In genomic region chr2:216678813-216679657, GRCh38 we compare ENCODE assay signal across 18 cellular contexts. TPM values are rescaled to one million over a fixed set of nuclear protein-coding genes. Genes with fewer than 3 reads are reported as not detected.
DNase-seq lines count a peak whose midpoint lies in the region; ATAC-seq and TF ChIP-seq lines count a peak whose summit lies in the region.
"Had no signal": no experiment of that assay in that cellular context is flagged by ENCODE, and none has a peak within 500 bp of the region (broad histone marks: within the 10 kb centered on the region; RNA-seq: fewer than 3 reads in every experiment).

No MANE protein-coding gene starts in this region.

- H3K4me3 ChIP-seq in H7 (ENCODE audit: insufficient read depth, low read depth, low read length) (no peak overlapping the region), esophagus muscularis mucosa (no peak overlapping the region), muscle layer of duodenum (ENCODE audit: low read depth in 1 of 2, low read length in 2 of 2) (no peak overlapping the region), smooth muscle cell (no peak overlapping the region), colonic mucosa (no peak overlapping the region)
- H3K4me3 ChIP-seq: GM12878, testis had no signal

- ATAC-seq in GM21360 (IDR thresholded peaks at IDR 0.05; ENCODE audit: unreplicated experiment), result no peak
- ATAC-seq: GM12878 had no signal

- H3K4me1 ChIP-seq in esophagus muscularis mucosa (peaks cover 45 to 57% (median 53%) of the 10 kb centered on the region in 4 donors), muscle layer of duodenum (ENCODE audit: control insufficient read depth in 1 of 2, insufficient read depth in 2 of 2, low read length in 2 of 2) (peaks cover 14 to 48% of the 10 kb centered on the region in 2 donors), smooth muscle cell (ENCODE audit: low read depth) (no peaks in the 10 kb centered on the region), colonic mucosa (no peaks in the 10 kb centered on the region)

- H3K36me3 ChIP-seq in H7 (replicated peaks; ENCODE audit: control insufficient read depth, insufficient read depth, low read length) (no peaks in the 10 kb centered on the region), esophagus muscularis mucosa (peaks cover 16 to 62% (median 44%) of the 10 kb centered on the region in 4 donors), muscle layer of duodenum (ENCODE audit: control insufficient read depth in 1 of 2, insufficient read depth in 2 of 2, low read length in 2 of 2) (peaks cover 27 to 41% of the 10 kb centered on the region in 2 donors), smooth muscle cell (ENCODE audit: low read depth) (peaks cover 5% of the 10 kb centered on the region), colonic mucosa (no peaks in the 10 kb centered on the region)

- no peak for TF ChIP-seq POLR2A in esophagus muscularis mucosa (IDR thresholded peaks at IDR 0.05; ENCODE audit: low read depth)

- WGBS in esophagus muscularis mucosa, result 79% methylated on average over 21 of the region's 21 CpGs
- 93% methylated on average over 21 of the region's 21 CpGs for WGBS in smooth muscle cell (ENCODE audit: low lambda C conversion rate)

- TF ChIP-seq EP300 in esophagus muscularis mucosa (IDR thresholded peaks at IDR 0.05), result no peak

- no peak overlapping the region for H2AFZ ChIP-seq in smooth muscle cell (ENCODE audit: low read depth)

- H3K27me3 ChIP-seq in H7 (ENCODE audit: control insufficient read depth, insufficient read depth, low read length) (peaks cover 1% of the 10 kb centered on the region; the same call in 1 of the 2 replicates), esophagus muscularis mucosa (no peaks in the 10 kb centered on the region), muscle layer of duodenum (ENCODE audit: low read depth, low read length) (no peaks in the 10 kb centered on the region), smooth muscle cell (ENCODE audit: low read depth) (no peaks in the 10 kb centered on the region), colonic mucosa (no peaks in the 10 kb centered on the region)
- H3K27me3 ChIP-seq: testis had no signal

- H3F3A ChIP-seq in smooth muscle cell (ENCODE audit: low read depth), result peaks cover 49% of the 10 kb centered on the region

- peak overlapping the region; percentile 77 to 94 (median 88) for H3K27ac ChIP-seq in esophagus muscularis mucosa (replicated peaks in 1 of 4)
- peak overlapping the region; percentile 13 for H3K27ac ChIP-seq in muscle layer of duodenum (ENCODE audit: low read length)
- H3K27ac ChIP-seq in smooth muscle cell (ENCODE audit: low read depth), result peak overlapping the region; percentile 22
- no peak overlapping the region for H3K27ac ChIP-seq in colonic mucosa
- H3K27ac ChIP-seq: testis had no signal

- H3K79me2 ChIP-seq in smooth muscle cell (ENCODE audit: low read depth), result no peaks in the 10 kb centered on the region

- peaks cover 66% of the 10 kb centered on the region for H4K20me1 ChIP-seq in smooth muscle cell (ENCODE audit: low read depth)

- intact Hi-C loops in esophagus muscularis mucosa (cut with DNase I), result no loop called here
- intact Hi-C loops in colonic mucosa (cut with DNase I), result no loop called here

- no peak overlapping the region for H3K4me2 ChIP-seq in smooth muscle cell

- H3K9me3 ChIP-seq in esophagus muscularis mucosa (no peaks in the 10 kb centered on the region), muscle layer of duodenum (ENCODE audit: control insufficient read depth in 1 of 2, low read length in 2 of 2) (no peaks in the 10 kb centered on the region), smooth muscle cell (replicated peaks; ENCODE audit: low read depth) (no peaks in the 10 kb centered on the region), colonic mucosa (no peaks in the 10 kb centered on the region)
- H3K9me3 ChIP-seq: testis had no signal

- H3K9ac ChIP-seq in smooth muscle cell (ENCODE audit: low read depth) (no peak overlapping the region), colonic mucosa (ENCODE audit: low read depth in 2 of 2, low read length in 2 of 2) (no peak overlapping the region)

- TF ChIP-seq CTCF in esophagus muscularis mucosa (IDR thresholded peaks at IDR 0.05), result no peak
- no peak for TF ChIP-seq CTCF in smooth muscle cell (IDR thresholded peaks at IDR 0.05; ENCODE audit: borderline replicate concordance, insufficient read depth, poor library complexity, severe bottlenecking)
- no peak for TF ChIP-seq CTCF in colonic mucosa (IDR thresholded peaks at IDR 0.05)

- peak; percentile 62 for DNase-seq in H7
- no peak for DNase-seq in esophagus muscularis mucosa (ENCODE audit: extremely low spot score)
- DNase-seq in smooth muscle cell (lab: John Stamatoyannopoulos, UW; ENCODE audit: unreplicated experiment), result no peak
- DNase-seq in colonic mucosa, result no peak
- DNase-seq in NCI-H2081 (lab: John Stamatoyannopoulos, UW), result no peak
- no peak for DNase-seq in NOMO-1 treated with dmso at 0.1 percent for 144 hours (lab: John Stamatoyannopoulos, UW; ENCODE audit: unreplicated experiment)
- DNase-seq: activated CD4-positive, alpha-beta T cell treated with anti-CD3 and anti-CD28 coated beads, Interleukin-2, amount 50 U/mL, for 4 hours; activated naive CD4-positive, alpha-beta T cell treated with anti-CD3 and anti-CD28 coated beads, Interleukin-2, amount 10 ng/mL, durations not matched to agents 7 days and 5 days; activated T-cell treated with anti-CD3 and anti-CD28 coated beads for 4 hours; DMS153; GF-D8; NCI-H2029 treated with DMSO at 0.1 percent for 48 hours; small intestine; stimulated activated CD8-positive, alpha-beta memory T cell treated with anti-CD3 and anti-CD28 coated beads, Interleukin-4, amount 100 ng/mL, for 48 hours; testis had no signal

RNA-seq across cellular contexts. Expression of gene IGFBP5, which starts 16.3 kb away (rescaled TPM):
- total RNA-seq in H7 (2014; rRNA removed; shearing (Covaris generic)), result 2.9 and 10.2 TPM in 2 replicates
- total RNA-seq in esophagus muscularis mucosa (1,000 to 10,000 TPM in 1 of 4 donors, 100 to 1,000 TPM in 3; 547 to 1,471 (median 705) TPM), smooth muscle cell (766 and 787 TPM in 2 replicates), colonic mucosa (10 to 100 TPM; 44.6 to 68.2 TPM)
- polyA plus RNA-seq in smooth muscle cell, result 381 and 426 TPM in 2 replicates
- polyA plus RNA-seq: GM12878 had no signal

RNA-seq across cellular contexts. Expression of gene IGFBP2, which starts 45.8 kb away (rescaled TPM):
- total RNA-seq in H7 (2014; rRNA removed; shearing (Covaris generic)), result 848 and 859 TPM in 2 replicates
- total RNA-seq in esophagus muscularis mucosa (100 to 1,000 TPM; 188 to 446 (median 280) TPM), smooth muscle cell (143 and 162 TPM in 2 replicates), colonic mucosa (100 to 1,000 TPM; 106 to 177 TPM)
- polyA plus RNA-seq in smooth muscle cell, result 225 and 416 TPM in 2 replicates

Comparison
In these comparisons a context has a peak if more than half of its experiments do, and no peak if none do; other contexts are left out.
1. RNA of gene IGFBP5, which starts 16.3 kb away (total RNA-seq): 766 to 787 TPM in smooth muscle cell and 547 to 1,471 TPM in esophagus muscularis mucosa; 44.6 to 68.2 TPM in colonic mucosa and 2.9 to 10.2 TPM in H7; every median in the first group is over 4 times any median in the second.